Comparison of ENCODE assay signal across 22 cellular contexts in genomic region chr17:62912363-62912762, GRCh38.
"Had no signal": no experiment of that assay in that cellular context is flagged by ENCODE, and none has a peak within 500 bp of the region (broad histone marks: within the 10 kb centered on the region; RNA-seq: fewer than 3 reads in every experiment).

No MANE protein-coding gene starts in this region.

- H3K9ac ChIP-seq: SK-N-SH had no signal

- FAIRE-seq: RCC 7860 had no signal

- H3K36me3 ChIP-seq: MG63 had no signal

- H3K4me3 ChIP-seq: MG63 had no signal

- H3K9me3 ChIP-seq: SK-N-SH had no signal

- H3K27me3 ChIP-seq: MG63 had no signal

- DNase-seq: Karpas-422, KG1, MG63, NCI-H1092, NCI-H1105 treated with DMSO at 0.1 percent for 48 hours, NCI-H1417 treated with DMSO at 0.1 percent for 48 hours, NCI-H146, NCI-H1694 treated with DMSO at 0.1 percent for 48 hours, NCI-H1930, NCI-H2081 treated with DMSO at 0.1 percent for 48 hours, NCI-H2171, NCI-H226, NCI-H446, NCI-H510A, NCI-H524 treated with DMSO at 0.1 percent for 48 hours, NCI-H69, NCI-H774, RPMI8226, SHP77, SK-N-SH, SW 1271 had no signal

- H3K4me2 ChIP-seq: SK-N-SH had no signal
